ENCODE assay signal across 23 cellular contexts in the genomic region with DNA sequence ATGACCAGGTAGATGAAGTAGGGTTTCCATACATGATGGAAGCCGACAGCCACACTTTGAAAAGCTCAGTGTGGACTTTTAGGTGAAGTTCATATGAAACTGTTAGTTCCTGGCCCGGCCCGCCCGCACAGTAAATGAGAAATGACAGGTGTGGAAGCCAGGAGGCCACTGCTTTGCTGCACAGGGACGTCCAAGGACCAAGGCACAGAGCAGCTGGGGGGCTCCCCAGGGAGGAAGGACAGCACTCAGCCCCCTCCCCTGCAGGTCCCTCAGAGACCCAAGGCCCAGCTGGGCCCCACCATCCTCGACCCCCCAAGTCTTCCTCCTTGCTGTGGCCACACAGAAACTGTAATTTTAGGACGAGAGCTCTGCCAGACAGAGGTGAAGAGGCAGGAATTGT.
"Had no signal": no experiment of that assay in that cellular context is flagged by ENCODE, and none has a peak within 500 bp of the region (broad histone marks: within the 10 kb centered on the region; RNA-seq: fewer than 3 reads in every experiment).

No MANE protein-coding gene starts in this region.

- DNase-seq: cortex of kidney; effector memory CD8-positive, alpha-beta T cell; erythroblast; esophagus squamous epithelium; foreskin melanocyte; glutamatergic neuron; heart right ventricle; hippocampal formation; left colon; mesenchymal stem cell; midbrain; naive thymus-derived CD4-positive, alpha-beta T cell; stimulated activated CD4-positive, alpha-beta T cell treated with anti-CD3 and anti-CD28 coated beads, Interleukin-4, amount 100 ng/mL, for 4 hours; stimulated activated naive CD4-positive, alpha-beta T cell; stimulated activated naive CD8-positive, alpha-beta T cell treated with anti-CD3 and anti-CD28 coated beads, Interleukin-15, amount 100 ng/mL, for 72 hours; transverse colon had no signal

- H3K27ac ChIP-seq: esophagus squamous epithelium, heart right ventricle, neural progenitor cell, parathyroid adenoma, prostate gland, right atrium auricular region, suprapubic skin, transverse colon, vagina had no signal

- H3K27me3 Mint-ChIP-seq: stimulated activated naive CD8-positive, alpha-beta T cell treated with anti-CD3 and anti-CD28 coated beads, Interleukin-15, amount 100 ng/mL, for 72 hours had no signal

- H3K4me3 ChIP-seq: esophagus squamous epithelium, heart right ventricle, neural progenitor cell, prostate gland, right atrium auricular region, suprapubic skin, transverse colon, vagina had no signal

- H3K36me3 Mint-ChIP-seq: naive thymus-derived CD4-positive, alpha-beta T cell; neural progenitor cell had no signal

- H3K27ac Mint-ChIP-seq: effector memory CD8-positive, alpha-beta T cell; naive thymus-derived CD4-positive, alpha-beta T cell; nephron; neural progenitor cell; stimulated activated naive CD8-positive, alpha-beta T cell treated with anti-CD3 and anti-CD28 coated beads, Interleukin-15, amount 100 ng/mL, for 72 hours had no signal

- H3K9me3 ChIP-seq: esophagus squamous epithelium, heart right ventricle, prostate gland, right atrium auricular region, suprapubic skin, transverse colon, vagina had no signal

- H3K36me3 ChIP-seq: esophagus squamous epithelium, heart right ventricle, neural progenitor cell, prostate gland, right atrium auricular region, suprapubic skin, transverse colon, vagina had no signal

- H3K27me3 ChIP-seq: neural progenitor cell, right atrium auricular region, transverse colon, vagina had no signal

- H3K9me3 Mint-ChIP-seq: effector memory CD8-positive, alpha-beta T cell; nephron; stimulated activated naive CD8-positive, alpha-beta T cell treated with anti-CD3 and anti-CD28 coated beads, Interleukin-15, amount 100 ng/mL, for 72 hours had no signal

- H3K4me1 ChIP-seq: esophagus squamous epithelium, heart right ventricle, neural progenitor cell, parathyroid adenoma, prostate gland, right atrium auricular region, suprapubic skin, transverse colon, vagina had no signal

- H3K4me1 Mint-ChIP-seq: naive thymus-derived CD4-positive, alpha-beta T cell; nephron; stimulated activated naive CD8-positive, alpha-beta T cell treated with anti-CD3 and anti-CD28 coated beads, Interleukin-15, amount 100 ng/mL, for 72 hours had no signal

- H3K4me3 Mint-ChIP-seq: effector memory CD8-positive, alpha-beta T cell; naive thymus-derived CD4-positive, alpha-beta T cell; nephron; neural progenitor cell; stimulated activated naive CD8-positive, alpha-beta T cell treated with anti-CD3 and anti-CD28 coated beads, Interleukin-15, amount 100 ng/mL, for 72 hours had no signal
